1 cellular context compared by ENCODE assay signal in genomic region chr16:67013238-67013822, GRCh38.
TF ChIP-seq lines count a peak whose summit lies in the region.

No MANE protein-coding gene starts in this region.

TF ChIP-seq in GM12878, 131 proteins besides CTCF, POLR2A, EP300 and RAD21 (continued from another document):
- TF ChIP-seq USF1 (IDR thresholded peaks at IDR 0.05; ENCODE audit: borderline replicate concordance, extremely low read length, insufficient read depth, low read depth, low read length) (no peak), YBX1 (IDR thresholded peaks at IDR 0.05) (no peak), YY1 (IDR thresholded peaks at IDR 0.05; ENCODE audit: low read depth, low read length) (no peak), NKRF (conservative IDR thresholded peaks at IDR 0.05) (no peak), MYB (IDR thresholded peaks at IDR 0.05; ENCODE audit: borderline replicate concordance, low read depth, low read length) (no peak)
